In the genomic region with DNA sequence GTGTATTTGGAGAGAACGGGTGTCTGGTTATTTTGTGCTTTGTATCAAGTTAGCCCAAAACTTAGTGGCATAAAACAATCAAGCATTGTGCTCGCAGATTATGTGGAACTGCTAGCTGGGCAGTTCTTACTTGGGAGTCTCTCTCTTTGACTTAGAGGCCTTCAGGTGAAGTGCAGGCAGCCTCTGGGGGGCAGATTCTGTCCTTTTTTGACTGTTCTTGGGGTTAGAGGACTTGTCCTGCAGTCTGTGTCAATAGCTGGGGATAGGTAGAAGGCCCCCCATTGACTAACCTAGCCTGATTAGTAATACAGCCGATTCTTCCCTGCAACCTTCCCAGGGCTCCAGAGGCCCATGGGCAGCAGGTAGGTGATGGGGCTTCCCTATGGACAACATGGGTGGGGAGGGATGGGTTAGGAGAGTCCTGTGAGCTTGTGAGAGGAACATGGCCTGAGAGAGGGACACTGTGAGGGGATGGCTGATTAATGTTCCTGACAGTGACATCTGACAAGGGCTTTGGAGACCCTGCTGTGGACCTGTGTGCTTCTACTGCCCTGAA, we compare ENCODE assay signal across 16 cellular contexts. TPM values are rescaled to one million over a fixed set of nuclear protein-coding genes. Genes with fewer than 3 reads are reported as not detected.
DNase-seq lines count a peak whose midpoint lies in the region; ATAC-seq and TF ChIP-seq lines count a peak whose summit lies in the region.
"Had no signal": no experiment of that assay in that cellular context is flagged by ENCODE, and none has a peak within 500 bp of the region (broad histone marks: within the 10 kb centered on the region; RNA-seq: fewer than 3 reads in every experiment).

No MANE protein-coding gene starts in this region.

- H3K9me3 Mint-ChIP-seq in endodermal cell (no peaks in the 10 kb centered on the region), progenitor cell of endocrine pancreas (ENCODE audit: low read depth) (no peaks in the 10 kb centered on the region)

- H3K27me3 Mint-ChIP-seq in endodermal cell (ENCODE audit: insufficient read depth) (no peaks in the 10 kb centered on the region), progenitor cell of endocrine pancreas (peaks cover 9% of the 10 kb centered on the region)

- H3K9ac ChIP-seq in Karpas-422 (ENCODE audit: low read length), result no peak overlapping the region
- no peak overlapping the region for H3K9ac ChIP-seq in endodermal cell (ENCODE audit: extremely low read depth, low read length, poor library complexity, severe bottlenecking)

- peak; percentile 52 for TF ChIP-seq CTCF in endodermal cell (conservative IDR thresholded peaks at IDR 0.05)
- no peak for TF ChIP-seq CTCF in progenitor cell of endocrine pancreas (IDR thresholded peaks at IDR 0.05; ENCODE audit: unreplicated experiment)

- H3K79me2 ChIP-seq in Karpas-422 (ENCODE audit: low read length), result no peaks in the 10 kb centered on the region

- no peak overlapping the region for H3K27ac ChIP-seq in Karpas-422 (ENCODE audit: low read length)
- H3K27ac ChIP-seq in endodermal cell (ENCODE audit: low read depth, low read length), result no peak overlapping the region

- H3K36me3 ChIP-seq in H7 (replicated peaks; ENCODE audit: control insufficient read depth, insufficient read depth, low read length) (no peaks in the 10 kb centered on the region), Karpas-422 (ENCODE audit: insufficient read depth, low read length) (no peaks in the 10 kb centered on the region), endodermal cell (ENCODE audit: control insufficient read depth, insufficient read depth, low read length) (no peaks in the 10 kb centered on the region)

- H4K20me1 ChIP-seq in Karpas-422 (ENCODE audit: insufficient read depth, low read depth, low read length), result no peaks in the 10 kb centered on the region

- no peaks in the 10 kb centered on the region for H3K9me3 ChIP-seq in Karpas-422 (ENCODE audit: low read length)
- H3K9me3 ChIP-seq in endodermal cell (ENCODE audit: control insufficient read depth, low read length), result no peaks in the 10 kb centered on the region

- H3K4me2 ChIP-seq in Karpas-422 (ENCODE audit: low read depth, low read length, poor library complexity, severe bottlenecking), result no peak overlapping the region

- no peaks in the 10 kb centered on the region for H3K4me1 ChIP-seq in Karpas-422 (ENCODE audit: low read length)
- H3K4me1 ChIP-seq in endodermal cell (ENCODE audit: control insufficient read depth, insufficient read depth, low read length), result no peaks in the 10 kb centered on the region

- DNase-seq in H7, result peak; percentile 65
- peak; percentile 56 for DNase-seq in Karpas-422
- peak; percentile 51 for DNase-seq in endodermal cell
- no peak for DNase-seq in progenitor cell of endocrine pancreas (ENCODE audit: low spot score, unreplicated experiment)
- no peak for DNase-seq in stimulated activated CD4-positive, alpha-beta T cell treated with anti-CD3 and anti-CD28 coated beads, Interleukin-12 subunit alpha, Interleukin-12 subunit beta, amount 100 ng/mL, for 4 hours
- DNase-seq in AG08395 (ENCODE audit: low spot score), result no peak
- DNase-seq in NCI-H510A treated with DMSO at 0.1 percent for 48 hours (lab: John Stamatoyannopoulos, UW), result no peak
- DNase-seq: DMS79 treated with DMSO at 0.1 percent for 48 hours, NCI-H1105, NCI-H1694, NCI-H2081 treated with DMSO at 0.1 percent for 48 hours, NCI-H510A, NCI-H774, T-helper 17 cell had no signal

- H3K27ac Mint-ChIP-seq in endodermal cell (no peak overlapping the region), progenitor cell of endocrine pancreas (peak overlapping the region; percentile 20)
- H3K27ac Mint-ChIP-seq: B cell, T-helper 17 cell had no signal

- H3K4me3 ChIP-seq in H7 (ENCODE audit: insufficient read depth, low read depth, low read length) (no peak overlapping the region), Karpas-422 (ENCODE audit: low read length) (no peak overlapping the region), endodermal cell (ENCODE audit: low read length) (no peak overlapping the region)

- H3K36me3 Mint-ChIP-seq in endodermal cell (ENCODE audit: low read depth), result no peaks in the 10 kb centered on the region
- H3K36me3 Mint-ChIP-seq in progenitor cell of endocrine pancreas (ENCODE audit: insufficient read depth), result no peaks in the 10 kb centered on the region

- 80 to 100% methylated on average over 2 to 3 of the region's 3 CpGs for WGBS in endodermal cell (ENCODE audit: insufficient coverage in 1 of 2, insufficient read length in 1 of 2), 2 experiments

- H3K27me3 ChIP-seq in H7 (ENCODE audit: control insufficient read depth, insufficient read depth, low read length), result no peaks in the 10 kb centered on the region; the same call in 1 of the 2 replicates
- no peaks in the 10 kb centered on the region for H3K27me3 ChIP-seq in Karpas-422 (ENCODE audit: low read length)
- no peaks in the 10 kb centered on the region for H3K27me3 ChIP-seq in endodermal cell (ENCODE audit: control insufficient read depth, insufficient read depth, low read length, poor library complexity, severe bottlenecking)

- ATAC-seq in GM19328 (IDR thresholded peaks at IDR 0.05; ENCODE audit: unreplicated experiment), result no peak
- ATAC-seq: T-helper 17 cell had no signal

- H3K4me1 Mint-ChIP-seq in endodermal cell (no peaks in the 10 kb centered on the region), progenitor cell of endocrine pancreas (ENCODE audit: low read depth) (peaks cover 4% of the 10 kb centered on the region)
- H3K4me1 Mint-ChIP-seq: B cell had no signal

- H2AFZ ChIP-seq in Karpas-422 (ENCODE audit: low read length), result no peak overlapping the region

- H3K4me3 Mint-ChIP-seq in endodermal cell (no peak overlapping the region), progenitor cell of endocrine pancreas (ENCODE audit: low read depth) (no peak overlapping the region)
- H3K4me3 Mint-ChIP-seq: B cell, T-helper 17 cell had no signal

- H3K9me2 ChIP-seq in Karpas-422 (replicated peaks; ENCODE audit: insufficient read depth, low read length), result no peaks in the 10 kb centered on the region

RNA-seq across cellular contexts. Expression of a gene that starts 37.2 kb away (rescaled TPM):
- 5.0 and 5.4 TPM in 2 replicates for total RNA-seq in H7 (2014; rRNA removed; shearing (Covaris generic))
- total RNA-seq in Karpas-422 (2014; rRNA removed; shearing (Covaris generic); ENCODE audit: low replicate concordance), result not detected in 2 replicates
- total RNA-seq in endodermal cell (1 to 10 TPM; 5.6 to 6.0 TPM), progenitor cell of endocrine pancreas (1.7 and 2.2 TPM in 2 replicates)
- 1.5 TPM for polyA plus RNA-seq in endodermal cell (2013, experiment 1 of 2)
- polyA plus RNA-seq in endodermal cell (2013, experiment 2 of 2), result 1.2 TPM

Comparison
In these comparisons a context has a peak if more than half of its experiments do, and no peak if none do; other contexts are left out.
1. DNase-seq: peak in H7 (single experiment), Karpas-422 (single experiment) and endodermal cell (single experiment); none in progenitor cell of endocrine pancreas (single experiment), stimulated activated CD4-positive, alpha-beta T cell treated with anti-CD3 and anti-CD28 coated beads, Interleukin-12 subunit alpha, Interleukin-12 subunit beta, amount 100 ng/mL, for 4 hours (single experiment), AG08395 (single experiment) and NCI-H510A treated with DMSO at 0.1 percent for 48 hours (single experiment).